8 cellular contexts compared by ENCODE assay signal in the genomic region with DNA sequence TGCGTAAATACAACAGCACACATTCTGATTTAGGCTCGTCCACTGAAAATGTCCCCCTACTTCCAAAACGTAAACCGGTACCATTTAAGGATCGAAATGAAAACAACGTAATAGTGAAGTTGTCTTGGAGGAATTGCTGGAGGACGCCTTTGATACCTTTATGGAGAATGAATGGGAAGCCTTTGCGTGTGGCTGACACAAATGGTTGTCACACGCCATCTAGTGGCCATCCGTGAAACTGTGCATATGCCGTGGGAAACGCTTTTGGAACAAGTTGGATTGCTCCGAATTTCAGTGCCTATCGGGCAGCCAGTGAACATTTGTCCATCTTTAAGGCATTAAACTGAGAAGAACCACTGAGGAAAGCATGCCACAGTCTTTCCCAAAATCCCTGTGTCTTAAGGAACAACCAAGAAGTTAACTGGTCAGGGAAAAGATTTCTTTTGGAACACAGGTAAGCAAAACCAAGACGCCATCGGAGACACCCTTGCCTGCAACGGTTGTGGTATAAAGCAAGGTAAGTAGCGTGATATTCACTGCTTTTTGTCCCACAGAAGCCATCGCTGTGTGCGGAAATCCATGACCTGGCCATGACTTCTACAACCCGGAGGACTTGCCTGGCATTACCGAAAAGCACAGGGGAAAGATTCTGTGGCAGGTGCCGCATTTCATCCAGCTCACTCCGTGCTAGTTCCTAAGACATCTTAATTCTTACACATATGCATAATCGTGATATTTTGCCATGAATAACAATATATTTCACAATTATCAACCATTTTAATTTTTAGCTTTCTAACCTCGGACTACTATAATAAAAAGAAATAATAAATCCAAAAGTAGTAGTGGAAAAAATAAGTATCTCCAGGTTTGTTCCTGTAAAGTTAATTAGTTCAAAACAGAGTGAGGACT.
DNase-seq lines count a peak whose midpoint lies in the region; ATAC-seq and TF ChIP-seq lines count a peak whose summit lies in the region.

No MANE protein-coding gene starts in this region.

- peak; percentile 74 for DNase-seq in NCI-H510A treated with DMSO at 0.1 percent for 48 hours (lab: John Stamatoyannopoulos, UW)
- DNase-seq in activated CD4-positive, alpha-beta T cell treated with anti-CD3 and anti-CD28 coated beads, Interleukin-2, amount 50 U/mL, for 24 hours (ENCODE audit: low read depth in 1 of 2, low spot score in 1 of 2) = peak; percentile 35 to 69
- peak; percentile 54 for DNase-seq in effector CD4-positive, alpha-beta T cell
- peak; percentile 85 to 97 for DNase-seq in lower leg skin (ENCODE audit: low spot score in 2 of 2)
- peak; percentile 20 to 47 (median 43) for DNase-seq in stimulated activated CD4-positive, alpha-beta T cell treated with anti-CD3 and anti-CD28 coated beads, TNF-alpha, amount 100 ng/mL, for 48 hours (ENCODE audit: low read depth in 3 of 3)

- H3K4me1 ChIP-seq in HEK293 (ENCODE audit: control insufficient read depth, insufficient read depth, low read length) = no peaks in the 10 kb centered on the region

- CTCF ChIA-PET in HEK293 (lab: Yijun Ruan, JAX) = interaction anchor here (0.5 to 3.4 kb wide), 35 partner anchors 8 to 1750 kb away, joined by 3 to 28 read pairs (median 3); no protein-coding TSS in a partner anchor

- intact Hi-C loops in lower leg skin (cut with DNase I; ENCODE audit: low total_unique reads) = loop anchor here (5.0 kb wide), 1 partner anchor 704 kb away; no protein-coding TSS in a partner anchor

- TF ChIP-seq CTCF in C4-2B (conservative IDR thresholded peaks at IDR 0.05) (peak; percentile 94), HEK293 (tag by site-specific recombination; IDR thresholded peaks at IDR 0.05) (peak; percentile 85), lower leg skin (IDR thresholded peaks at IDR 0.05) (peak in 1 of 3 donors; percentile 86)

- WGBS in lower leg skin, 2 donors = 28 to 29% methylated on average over 26 of the region's 26 CpGs

- ATAC-seq in GM21381 (IDR thresholded peaks at IDR 0.05; ENCODE audit: unreplicated experiment) = no peak

- TF ChIP-seq POLR2A in lower leg skin (IDR thresholded peaks at IDR 0.05) = no peak

- no peaks in the 10 kb centered on the region for H3K9me3 ChIP-seq in HEK293 (ENCODE audit: control insufficient read depth, insufficient read depth, low read depth, low read length)

- POLR2A ChIA-PET in HEK293 (lab: Yijun Ruan, JAX) = no interaction called here

- H3K4me3 ChIP-seq in HEK293 (ENCODE audit: low read depth, low read length) (peak overlapping the region; percentile 22), lower leg skin (ENCODE audit: low read depth, poor library complexity, severe bottlenecking) (no peak overlapping the region)

- H3K27ac ChIP-seq in C4-2B = no peak overlapping the region
- H3K27ac ChIP-seq in HEK293 (ENCODE audit: extremely low read depth, low read depth, low read length) = no peak overlapping the region

- H3K36me3 ChIP-seq in HEK293 (ENCODE audit: control insufficient read depth in 2 of 2, insufficient read depth in 1 of 2, low read length in 2 of 2) = no peaks in the 10 kb centered on the region

TF ChIP-seq in HEK293, 187 proteins besides CTCF, POLR2A, EP300 and RAD21 (continues in another document):
- no peak for TF ChIP-seq ZNF24 (tag by site-specific recombination; IDR thresholded peaks at IDR 0.05)
- peak; percentile 58; the same call in 1 of the 2 replicates for TF ChIP-seq ZSCAN30 (tag by site-specific recombination; IDR thresholded peaks at IDR 0.05)
- TF ChIP-seq, protein P1, sequence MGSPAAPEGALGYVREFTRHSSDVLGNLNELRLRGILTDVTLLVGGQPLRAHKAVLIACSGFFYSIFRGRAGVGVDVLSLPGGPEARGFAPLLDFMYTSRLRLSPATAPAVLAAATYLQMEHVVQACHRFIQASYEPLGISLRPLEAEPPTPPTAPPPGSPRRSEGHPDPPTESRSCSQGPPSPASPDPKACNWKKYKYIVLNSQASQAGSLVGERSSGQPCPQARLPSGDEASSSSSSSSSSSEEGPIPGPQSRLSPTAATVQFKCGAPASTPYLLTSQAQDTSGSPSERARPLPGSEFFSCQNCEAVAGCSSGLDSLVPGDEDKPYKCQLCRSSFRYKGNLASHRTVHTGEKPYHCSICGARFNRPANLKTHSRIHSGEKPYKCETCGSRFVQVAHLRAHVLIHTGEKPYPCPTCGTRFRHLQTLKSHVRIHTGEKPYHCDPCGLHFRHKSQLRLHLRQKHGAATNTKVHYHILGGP (tag by site-specific recombination; IDR thresholded peaks at IDR 0.05) = 0 out of 2 replicates have a peak, but pooled peaks have one; percentile 16
- TF ChIP-seq, protein P2, sequence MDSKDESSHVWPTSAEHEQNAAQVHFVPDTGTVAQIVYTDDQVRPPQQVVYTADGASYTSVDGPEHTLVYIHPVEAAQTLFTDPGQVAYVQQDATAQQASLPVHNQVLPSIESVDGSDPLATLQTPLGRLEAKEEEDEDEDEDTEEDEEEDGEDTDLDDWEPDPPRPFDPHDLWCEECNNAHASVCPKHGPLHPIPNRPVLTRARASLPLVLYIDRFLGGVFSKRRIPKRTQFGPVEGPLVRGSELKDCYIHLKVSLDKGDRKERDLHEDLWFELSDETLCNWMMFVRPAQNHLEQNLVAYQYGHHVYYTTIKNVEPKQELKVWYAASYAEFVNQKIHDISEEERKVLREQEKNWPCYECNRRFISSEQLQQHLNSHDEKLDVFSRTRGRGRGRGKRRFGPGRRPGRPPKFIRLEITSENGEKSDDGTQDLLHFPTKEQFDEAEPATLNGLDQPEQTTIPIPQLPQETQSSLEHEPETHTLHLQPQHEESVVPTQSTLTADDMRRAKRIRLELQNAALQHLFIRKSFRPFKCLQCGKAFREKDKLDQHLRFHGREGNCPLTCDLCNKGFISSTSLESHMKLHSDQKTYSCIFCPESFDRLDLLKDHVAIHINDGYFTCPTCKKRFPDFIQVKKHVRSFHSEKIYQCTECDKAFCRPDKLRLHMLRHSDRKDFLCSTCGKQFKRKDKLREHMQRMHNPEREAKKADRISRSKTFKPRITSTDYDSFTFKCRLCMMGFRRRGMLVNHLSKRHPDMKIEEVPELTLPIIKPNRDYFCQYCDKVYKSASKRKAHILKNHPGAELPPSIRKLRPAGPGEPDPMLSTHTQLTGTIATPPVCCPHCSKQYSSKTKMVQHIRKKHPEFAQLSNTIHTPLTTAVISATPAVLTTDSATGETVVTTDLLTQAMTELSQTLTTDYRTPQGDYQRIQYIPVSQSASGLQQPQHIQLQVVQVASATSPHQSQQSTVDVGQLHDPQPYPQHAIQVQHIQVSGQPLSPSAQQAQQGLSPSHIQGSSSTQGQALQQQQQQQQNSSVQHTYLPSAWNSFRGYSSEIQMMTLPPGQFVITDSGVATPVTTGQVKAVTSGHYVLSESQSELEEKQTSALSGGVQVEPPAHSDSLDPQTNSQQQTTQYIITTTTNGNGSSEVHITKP (tag by site-specific recombination; IDR thresholded peaks at IDR 0.05) = peak; percentile 74
- TF ChIP-seq, protein P3, sequence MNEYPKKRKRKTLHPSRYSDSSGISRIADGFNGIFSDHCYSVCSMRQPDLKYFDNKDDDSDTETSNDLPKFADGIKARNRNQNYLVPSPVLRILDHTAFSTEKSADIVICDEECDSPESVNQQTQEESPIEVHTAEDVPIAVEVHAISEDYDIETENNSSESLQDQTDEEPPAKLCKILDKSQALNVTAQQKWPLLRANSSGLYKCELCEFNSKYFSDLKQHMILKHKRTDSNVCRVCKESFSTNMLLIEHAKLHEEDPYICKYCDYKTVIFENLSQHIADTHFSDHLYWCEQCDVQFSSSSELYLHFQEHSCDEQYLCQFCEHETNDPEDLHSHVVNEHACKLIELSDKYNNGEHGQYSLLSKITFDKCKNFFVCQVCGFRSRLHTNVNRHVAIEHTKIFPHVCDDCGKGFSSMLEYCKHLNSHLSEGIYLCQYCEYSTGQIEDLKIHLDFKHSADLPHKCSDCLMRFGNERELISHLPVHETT (tag by site-specific recombination; IDR thresholded peaks at IDR 0.05) = 0 out of 2 replicates have a peak, but pooled peaks have one; percentile 39
- TF ChIP-seq, protein P4, sequence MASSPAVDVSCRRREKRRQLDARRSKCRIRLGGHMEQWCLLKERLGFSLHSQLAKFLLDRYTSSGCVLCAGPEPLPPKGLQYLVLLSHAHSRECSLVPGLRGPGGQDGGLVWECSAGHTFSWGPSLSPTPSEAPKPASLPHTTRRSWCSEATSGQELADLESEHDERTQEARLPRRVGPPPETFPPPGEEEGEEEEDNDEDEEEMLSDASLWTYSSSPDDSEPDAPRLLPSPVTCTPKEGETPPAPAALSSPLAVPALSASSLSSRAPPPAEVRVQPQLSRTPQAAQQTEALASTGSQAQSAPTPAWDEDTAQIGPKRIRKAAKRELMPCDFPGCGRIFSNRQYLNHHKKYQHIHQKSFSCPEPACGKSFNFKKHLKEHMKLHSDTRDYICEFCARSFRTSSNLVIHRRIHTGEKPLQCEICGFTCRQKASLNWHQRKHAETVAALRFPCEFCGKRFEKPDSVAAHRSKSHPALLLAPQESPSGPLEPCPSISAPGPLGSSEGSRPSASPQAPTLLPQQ (tag by site-specific recombination; IDR thresholded peaks at IDR 0.05) = peak; percentile 46; the same call in 1 of the 2 replicates
- peak; percentile 86 for TF ChIP-seq ZNF660 (tag by site-specific recombination; IDR thresholded peaks at IDR 0.05)
- TF ChIP-seq ZNF335 (tag by site-specific recombination; conservative IDR thresholded peaks at IDR 0.05) = peak; percentile 56; the same call in 1 of the 2 replicates
- no peak for TF ChIP-seq ZNF768 (tag by site-specific recombination; IDR thresholded peaks at IDR 0.05)
- peak; percentile 62 for TF ChIP-seq IKZF3 (tag by site-specific recombination; IDR thresholded peaks at IDR 0.05)
- no peak for TF ChIP-seq ZNF266 (tag by site-specific recombination; IDR thresholded peaks at IDR 0.05; ENCODE audit: low read depth)
- TF ChIP-seq, protein P5, sequence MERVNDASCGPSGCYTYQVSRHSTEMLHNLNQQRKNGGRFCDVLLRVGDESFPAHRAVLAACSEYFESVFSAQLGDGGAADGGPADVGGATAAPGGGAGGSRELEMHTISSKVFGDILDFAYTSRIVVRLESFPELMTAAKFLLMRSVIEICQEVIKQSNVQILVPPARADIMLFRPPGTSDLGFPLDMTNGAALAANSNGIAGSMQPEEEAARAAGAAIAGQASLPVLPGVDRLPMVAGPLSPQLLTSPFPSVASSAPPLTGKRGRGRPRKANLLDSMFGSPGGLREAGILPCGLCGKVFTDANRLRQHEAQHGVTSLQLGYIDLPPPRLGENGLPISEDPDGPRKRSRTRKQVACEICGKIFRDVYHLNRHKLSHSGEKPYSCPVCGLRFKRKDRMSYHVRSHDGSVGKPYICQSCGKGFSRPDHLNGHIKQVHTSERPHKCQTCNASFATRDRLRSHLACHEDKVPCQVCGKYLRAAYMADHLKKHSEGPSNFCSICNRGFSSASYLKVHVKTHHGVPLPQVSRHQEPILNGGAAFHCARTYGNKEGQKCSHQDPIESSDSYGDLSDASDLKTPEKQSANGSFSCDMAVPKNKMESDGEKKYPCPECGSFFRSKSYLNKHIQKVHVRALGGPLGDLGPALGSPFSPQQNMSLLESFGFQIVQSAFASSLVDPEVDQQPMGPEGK (tag by site-specific recombination; IDR thresholded peaks at IDR 0.05) = no peak
- TF ChIP-seq ZFP69B (tag by site-specific recombination; IDR thresholded peaks at IDR 0.05) = no peak; the same call in 1 of the 2 replicates
